ENCODE assay signal across 28 cellular contexts in the genomic region with DNA sequence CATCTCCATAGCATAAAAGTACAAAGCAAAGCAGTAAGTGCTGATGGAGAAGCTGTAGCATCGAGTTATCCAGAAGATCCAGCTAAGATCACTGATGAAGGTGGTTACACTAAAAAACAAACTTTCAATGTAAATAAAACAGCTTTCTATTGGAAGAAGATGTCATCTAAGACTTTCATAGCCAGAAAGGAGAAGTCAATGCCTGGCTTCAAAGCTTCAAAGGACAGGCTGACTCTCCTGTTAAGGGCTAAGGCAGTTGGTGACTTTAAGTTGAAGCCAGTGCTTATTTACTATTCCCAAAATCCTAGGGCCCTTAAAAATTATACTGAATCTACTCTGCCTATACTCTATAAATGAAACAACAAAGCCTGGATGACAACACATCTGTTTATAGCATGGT.
DNase-seq lines count a peak whose midpoint lies in the region; ATAC-seq and TF ChIP-seq lines count a peak whose summit lies in the region.
"Had no signal": no experiment of that assay in that cellular context is flagged by ENCODE, and none has a peak within 500 bp of the region (broad histone marks: within the 10 kb centered on the region; RNA-seq: fewer than 3 reads in every experiment).

No MANE protein-coding gene starts in this region.

- peak; percentile 21 for ATAC-seq in GM18502 (IDR thresholded peaks at IDR 0.05; ENCODE audit: poor library complexity, unreplicated experiment)
- peak; percentile 15 for ATAC-seq in GM21381 (IDR thresholded peaks at IDR 0.05; ENCODE audit: unreplicated experiment)
- peak; percentile 18 for ATAC-seq in HG03432 (IDR thresholded peaks at IDR 0.05; ENCODE audit: unreplicated experiment)
- ATAC-seq: heart left ventricle; pancreas; right lobe of liver; Right ventricle myocardium inferior; stimulated activated naive CD8-positive, alpha-beta T cell treated with anti-CD3 and anti-CD28 coated beads, Interleukin-15, amount 100 ng/mL, for 72 hours had no signal

- no peaks in the 10 kb centered on the region for H3K36me3 ChIP-seq in SU-DHL-6 (ENCODE audit: low read length)
- H3K36me3 ChIP-seq: heart left ventricle, pancreas, right lobe of liver, tibial artery had no signal

- H3K9ac ChIP-seq in SU-DHL-6 (ENCODE audit: low read length): peak overlapping the region; percentile 3; the same call in 1 of the 2 replicates

- no peak overlapping the region for H3K4me3 ChIP-seq in SU-DHL-6 (ENCODE audit: insufficient read depth, low read length, poor library complexity, severe bottlenecking)
- H3K4me3 ChIP-seq: heart left ventricle, pancreas, right lobe of liver, tibial artery had no signal

- H3K9me2 ChIP-seq in SU-DHL-6 (replicated peaks; ENCODE audit: insufficient read depth, low read length): no peaks in the 10 kb centered on the region

- DNase-seq in putamen (ENCODE audit: low spot score) (no peak), HuH-7 (ENCODE audit: low spot score) (no peak), NCI-H1092 treated with DMSO at 0.1 percent for 48 hours (lab: John Stamatoyannopoulos, UW) (no peak), COLO668 (lab: John Stamatoyannopoulos, UW; ENCODE audit: unreplicated experiment) (no peak)
- DNase-seq: activated CD4-positive, CD25-positive, alpha-beta regulatory T cell treated with anti-CD3 and anti-CD28 coated beads, Interleukin-2, amount 50 U/mL, for 72 hours; activated CD8-positive, alpha-beta memory T cell treated with anti-CD3 and anti-CD28 coated beads for 24 hours; activated naive CD4-positive, alpha-beta T cell; activated T-cell treated with anti-CD3 and anti-CD28 coated beads, Interleukin-2, amount 50 U/mL, for 1 hour; C1 segment of cervical spinal cord; DMS79 treated with DMSO at 0.1 percent for 48 hours; effector CD8-positive, alpha-beta T cell; erythroblast; heart left ventricle; KBM-7; NCI-H1092; NCI-H2081; NCI-H446; NCI-H82; pancreas; right lobe of liver; stimulated activated CD4-positive, alpha-beta T cell treated with anti-CD3 and anti-CD28 coated beads, Interleukin-12 subunit alpha, Interleukin-12 subunit beta, amount 100 ng/mL, for 4 hours; stimulated activated naive CD8-positive, alpha-beta T cell treated with anti-CD3 and anti-CD28 coated beads, Interleukin-15, amount 100 ng/mL, for 72 hours; tibial artery had no signal

- H2AFZ ChIP-seq in SU-DHL-6 (ENCODE audit: low read depth, low read length, severe bottlenecking): no peak overlapping the region

- peak overlapping the region; percentile 78 for H3K4me2 ChIP-seq in SU-DHL-6 (ENCODE audit: low read depth, low read length, poor library complexity, severe bottlenecking)

- no peak for TF ChIP-seq CTCF in SU-DHL-6 (IDR thresholded peaks at IDR 0.05; ENCODE audit: insufficient read depth, low read length, poor library complexity, severe bottlenecking)

- no peaks in the 10 kb centered on the region for H3K27me3 ChIP-seq in SU-DHL-6 (ENCODE audit: low read length)
- H3K27me3 ChIP-seq: heart left ventricle, pancreas, right lobe of liver, tibial artery had no signal

- H4K20me1 ChIP-seq in SU-DHL-6 (ENCODE audit: low read depth, low read length): no peaks in the 10 kb centered on the region

- H3F3A ChIP-seq in SU-DHL-6 (ENCODE audit: insufficient read depth): peaks cover 36% of the 10 kb centered on the region

- H3K79me2 ChIP-seq in SU-DHL-6 (ENCODE audit: insufficient read depth, low read length): peaks cover 19% of the 10 kb centered on the region

- H3K9me3 ChIP-seq in SU-DHL-6 (ENCODE audit: insufficient read depth, low read length): no peaks in the 10 kb centered on the region
- H3K9me3 ChIP-seq: heart left ventricle, pancreas, right lobe of liver, tibial artery had no signal

- H3K27ac ChIP-seq in SU-DHL-6 (ENCODE audit: low read depth, low read length): peak overlapping the region; percentile 85
- H3K27ac ChIP-seq: heart left ventricle, pancreas, right lobe of liver, tibial artery had no signal
